In the genomic region with DNA sequence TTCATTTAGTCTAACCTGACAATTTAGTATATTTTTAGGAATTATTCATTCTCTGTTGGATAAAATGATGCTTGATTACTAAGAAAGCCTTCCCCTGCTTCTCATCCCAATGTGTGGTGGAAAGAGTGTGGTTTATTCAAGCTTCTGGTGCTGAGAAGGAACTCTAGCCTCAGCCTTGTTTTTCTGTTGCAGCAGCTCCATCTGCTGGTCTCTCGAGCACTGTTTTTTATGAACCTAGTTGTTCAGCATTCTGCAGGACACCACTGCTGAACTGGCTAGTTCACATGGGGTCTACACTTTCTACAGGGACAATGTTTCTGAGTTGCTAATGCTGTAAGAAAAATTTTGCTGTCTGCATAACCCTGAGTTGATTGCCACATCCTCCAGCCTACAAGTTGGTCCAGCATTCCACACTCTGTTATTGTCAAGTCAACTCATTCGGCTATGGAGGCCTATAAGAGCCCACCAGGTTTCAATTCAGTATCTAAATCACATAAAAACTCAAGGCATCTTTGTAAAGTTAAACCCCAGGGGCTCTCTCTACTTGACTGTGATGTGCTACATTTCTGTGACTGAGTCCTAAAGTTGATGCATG, we compare ENCODE assay signal across 9 cellular contexts. TPM values are rescaled to one million over a fixed set of nuclear protein-coding genes. Genes with fewer than 3 reads are reported as not detected.
DNase-seq lines count a peak whose midpoint lies in the region; ATAC-seq and TF ChIP-seq lines count a peak whose summit lies in the region.
"Had no signal": no experiment of that assay in that cellular context is flagged by ENCODE, and none has a peak within 500 bp of the region (broad histone marks: within the 10 kb centered on the region; RNA-seq: fewer than 3 reads in every experiment).

No MANE protein-coding gene starts in this region.

- H3K9me3 ChIP-seq in CD4-positive, alpha-beta memory T cell (ENCODE audit: control insufficient read depth in 1 of 2, low read length in 2 of 2) = no peaks in the 10 kb centered on the region
- no peaks in the 10 kb centered on the region for H3K9me3 ChIP-seq in hepatocyte (ENCODE audit: low read depth)

- no peaks in the 10 kb centered on the region for H4K20me1 ChIP-seq in hepatocyte (ENCODE audit: insufficient read depth, poor library complexity, severe bottlenecking)

- no peaks in the 10 kb centered on the region for H3K36me3 Mint-ChIP-seq in CD4-positive, alpha-beta memory T cell

- H3K27me3 ChIP-seq in CD4-positive, alpha-beta memory T cell (ENCODE audit: insufficient read depth, low read length) = no peaks in the 10 kb centered on the region
- H3K27me3 ChIP-seq in hepatocyte = no peaks in the 10 kb centered on the region

- CTCF ChIA-PET in CD4-positive, alpha-beta memory T cell (lab: Charles Lee; ENCODE audit: partially characterized antibody) = interaction anchor here (0.6 to 17.2 kb wide), 15 partner anchors 17 to 379 kb away, joined by 3 to 730 read pairs (median 19); partner anchors contain the start of genes MRPL17 and TPP1

- H3K4me3 Mint-ChIP-seq in CD4-positive, alpha-beta memory T cell = no peak overlapping the region

- no peak overlapping the region for H3K27ac Mint-ChIP-seq in CD4-positive, alpha-beta memory T cell

- peaks cover 2 to 4% of the 10 kb centered on the region in 2 donors for H3K27me3 Mint-ChIP-seq in CD4-positive, alpha-beta memory T cell

- peaks cover 0 to 11% (median 8%) of the 10 kb centered on the region in 4 donors for H3K4me1 Mint-ChIP-seq in CD4-positive, alpha-beta memory T cell

- no peak overlapping the region for H2AFZ ChIP-seq in hepatocyte

- no peak overlapping the region for H3K4me2 ChIP-seq in hepatocyte

- no peaks in the 10 kb centered on the region for H3K9me3 Mint-ChIP-seq in CD4-positive, alpha-beta memory T cell

- WGBS in hepatocyte (ENCODE audit: low lambda C conversion rate, missing lambda C conversion rate) = 48% methylated on average over 2 of the region's 2 CpGs

- H3K79me2 ChIP-seq in hepatocyte = no peaks in the 10 kb centered on the region

- peak; percentile 71 for ATAC-seq in GM18909 (IDR thresholded peaks at IDR 0.05; ENCODE audit: poor library complexity, unreplicated experiment)

- H3K27ac ChIP-seq in CD4-positive, alpha-beta memory T cell (ENCODE audit: low read depth, low read length) = no peak overlapping the region
- H3K27ac ChIP-seq in hepatocyte = no peak overlapping the region

- intact Hi-C loops in CD4-positive, alpha-beta memory T cell (cut with micrococcal nuclease) = loop anchor here (1.0 to 5.0 kb wide), 7 partner anchors 19 to 380 kb away; partner anchors contain the start of genes ILK and RRP8

- H3K4me1 ChIP-seq in CD4-positive, alpha-beta memory T cell (ENCODE audit: insufficient read depth, low read length) = peaks cover 6% of the 10 kb centered on the region
- no peaks in the 10 kb centered on the region for H3K4me1 ChIP-seq in hepatocyte (ENCODE audit: insufficient read depth)

- H3K36me3 ChIP-seq in CD4-positive, alpha-beta memory T cell (ENCODE audit: insufficient read depth, low read length) = no peaks in the 10 kb centered on the region
- H3K36me3 ChIP-seq in hepatocyte (replicated peaks; ENCODE audit: insufficient read depth, low read depth) = no peaks in the 10 kb centered on the region

- POLR2A ChIA-PET in CD4-positive, alpha-beta memory T cell (lab: Charles Lee; ENCODE audit: partially characterized antibody) = interaction anchor here (0.8 to 3.6 kb wide), 4 partner anchors 9 to 24 kb away, joined by 4 to 21 read pairs (median 5); no protein-coding TSS in a partner anchor

- H3K9me2 ChIP-seq in hepatocyte (replicated peaks; ENCODE audit: insufficient read depth) = no peaks in the 10 kb centered on the region

- peak; percentile 74 for TF ChIP-seq CTCF in hepatocyte (IDR thresholded peaks at IDR 0.05; ENCODE audit: poor library complexity)

- no peak overlapping the region for H3K4me3 ChIP-seq in CD4-positive, alpha-beta memory T cell (ENCODE audit: low read length in 2 of 2)
- no peak overlapping the region for H3K4me3 ChIP-seq in hepatocyte

- peak; percentile 55 to 62 (median 60) for DNase-seq in CD4-positive, alpha-beta memory T cell
- peak; percentile 20 for DNase-seq in HS-27A (ENCODE audit: low read depth)
- DNase-seq in SKM-1 treated with dmso at 0.1 percent for 144 hours (lab: John Stamatoyannopoulos, UW; ENCODE audit: unreplicated experiment) = peak; percentile 60
- peak; percentile 9 for DNase-seq in amniotic stem cell (lab: John Stamatoyannopoulos, UW)
- DNase-seq in hepatocyte (ENCODE audit: low spot score) = peak; percentile 78
- peak; percentile 21 for DNase-seq in smooth muscle cell of the brain vasculature (ENCODE audit: low read depth, low spot score)
- DNase-seq in cerebellar nuclear complex (lab: John Stamatoyannopoulos, UW) = no peak

RNA-seq across cellular contexts. Expression of gene OR2AG2, which starts 14.3 kb away (rescaled TPM):
- total RNA-seq in CD4-positive, alpha-beta memory T cell = not detected
- not detected for polyA plus RNA-seq in CD4-positive, alpha-beta memory T cell
- 0.12 and 0.27 TPM in 2 replicates for total RNA-seq in hepatocyte
- polyA plus RNA-seq in hepatocyte = not detected in 2 replicates

RNA-seq across cellular contexts. Expression of gene OR2AG1, which starts 25.4 kb away (rescaled TPM):
- total RNA-seq in CD4-positive, alpha-beta memory T cell = not detected
- polyA plus RNA-seq in CD4-positive, alpha-beta memory T cell = not detected
- 0.83 TPM in 1 of 2 replicates, not detected in the other for total RNA-seq in hepatocyte
- not detected in 2 replicates for polyA plus RNA-seq in hepatocyte
- total RNA-seq: T-helper 2 cell treated with Interferon-gamma antibody and Interleukin-4, amounts not matched to agents 100 ng/mL and 5 ng/mL, for 36 hours had no signal

RNA-seq across cellular contexts. Expression of gene OR6A2, which starts 42.0 kb away (rescaled TPM):
- total RNA-seq in CD4-positive, alpha-beta memory T cell = not detected
- not detected for polyA plus RNA-seq in CD4-positive, alpha-beta memory T cell
- total RNA-seq in hepatocyte = 0.08 and 0.20 TPM in 2 replicates
- polyA plus RNA-seq in hepatocyte = not detected in 2 replicates

Comparison
In these comparisons a context has a peak if more than half of its experiments do, and no peak if none do; other contexts are left out.
1. DNase-seq: peak in CD4-positive, alpha-beta memory T cell (5 of 5), HS-27A (single experiment), SKM-1 treated with dmso at 0.1 percent for 144 hours (single experiment), amniotic stem cell (single experiment), hepatocyte (single experiment) and smooth muscle cell of the brain vasculature (single experiment); none in cerebellar nuclear complex (0 of 2).